In the genomic region with DNA sequence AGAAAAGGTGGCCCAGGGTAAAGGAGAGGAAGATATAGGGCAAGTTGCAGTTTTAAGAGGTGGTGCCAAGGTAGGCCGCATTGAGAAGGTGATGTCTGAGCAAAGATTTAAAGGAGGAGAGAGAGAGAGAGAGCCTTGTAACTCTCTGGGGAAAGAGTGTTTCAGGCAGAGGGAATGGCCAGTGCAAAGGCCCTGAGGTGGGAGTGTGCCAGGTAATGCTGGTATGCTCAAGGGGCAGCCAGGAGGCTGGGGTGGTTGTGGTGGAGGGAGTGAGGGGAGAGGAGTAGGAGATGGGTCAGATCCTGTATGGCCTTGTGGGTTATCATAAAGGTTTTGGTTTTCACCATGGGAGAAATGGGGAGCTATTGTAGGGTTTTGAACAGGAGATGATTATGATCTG, we compare ENCODE assay signal across 19 cellular contexts. TPM values are rescaled to one million over a fixed set of nuclear protein-coding genes. Genes with fewer than 3 reads are reported as not detected.
DNase-seq lines count a peak whose midpoint lies in the region; ATAC-seq lines count a peak whose summit lies in the region.
"Had no signal": no experiment of that assay in that cellular context is flagged by ENCODE, and none has a peak within 500 bp of the region (broad histone marks: within the 10 kb centered on the region; RNA-seq: fewer than 3 reads in every experiment).

No MANE protein-coding gene starts in this region.

- H3K27ac ChIP-seq in CD8-positive, alpha-beta memory T cell (ENCODE audit: low read depth, low read length) = no peak overlapping the region
- H3K27ac ChIP-seq: HL-60 had no signal

- H3K4me1 Mint-ChIP-seq in CD8-positive, alpha-beta memory T cell = peaks cover 21 to 28% (median 24%) of the 10 kb centered on the region in 3 donors
- H3K4me1 Mint-ChIP-seq in T-helper 17 cell = peaks cover 22% of the 10 kb centered on the region
- H3K4me1 Mint-ChIP-seq in stimulated activated effector memory CD8-positive, alpha-beta T cell treated with anti-CD3 and anti-CD28 coated beads, Interleukin-12 subunit alpha, Interleukin-12 subunit beta, amount 100 ng/mL, for 72 hours = peaks cover 19% of the 10 kb centered on the region
- H3K4me1 Mint-ChIP-seq: CD14-positive monocyte had no signal

- peak overlapping the region; percentile 74 to 80 for H3K27ac Mint-ChIP-seq in activated naive CD4-positive, alpha-beta T cell treated with anti-CD3 and anti-CD28 coated beads, Interleukin-2, amount 50 U/mL, for 72 hours
- H3K27ac Mint-ChIP-seq in CD8-positive, alpha-beta memory T cell = peak overlapping the region in 6 of 8 donors; percentile 21 to 94 (median 72)
- peak overlapping the region; percentile 79 for H3K27ac Mint-ChIP-seq in T-helper 17 cell
- H3K27ac Mint-ChIP-seq in stimulated activated effector memory CD8-positive, alpha-beta T cell treated with anti-CD3 and anti-CD28 coated beads, Interleukin-12 subunit alpha, Interleukin-12 subunit beta, amount 100 ng/mL, for 72 hours = peak overlapping the region; percentile 71

- H3K9me3 Mint-ChIP-seq in activated naive CD4-positive, alpha-beta T cell treated with anti-CD3 and anti-CD28 coated beads, Interleukin-2, amount 50 U/mL, for 72 hours = no peaks in the 10 kb centered on the region
- H3K9me3 Mint-ChIP-seq in CD8-positive, alpha-beta memory T cell = no peaks in the 10 kb centered on the region
- no peaks in the 10 kb centered on the region for H3K9me3 Mint-ChIP-seq in stimulated activated effector memory CD8-positive, alpha-beta T cell treated with anti-CD3 and anti-CD28 coated beads, Interleukin-12 subunit alpha, Interleukin-12 subunit beta, amount 100 ng/mL, for 72 hours

- POLR2A ChIA-PET in CD8-positive, alpha-beta memory T cell (lab: Charles Lee) = no interaction called here

- peak overlapping the region in 1 of 7 donors; percentile 30 for H3K4me3 Mint-ChIP-seq in CD8-positive, alpha-beta memory T cell
- H3K4me3 Mint-ChIP-seq in T-helper 17 cell = no peak overlapping the region
- H3K4me3 Mint-ChIP-seq in stimulated activated effector memory CD8-positive, alpha-beta T cell treated with anti-CD3 and anti-CD28 coated beads, Interleukin-12 subunit alpha, Interleukin-12 subunit beta, amount 100 ng/mL, for 72 hours = no peak overlapping the region
- H3K4me3 Mint-ChIP-seq: CD14-positive monocyte had no signal

- H3K36me3 Mint-ChIP-seq in activated naive CD4-positive, alpha-beta T cell treated with anti-CD3 and anti-CD28 coated beads, Interleukin-2, amount 50 U/mL, for 72 hours = peaks cover 14 to 42% of the 10 kb centered on the region in 2 donors
- peaks cover 3 to 51% (median 21%) of the 10 kb centered on the region in 3 donors for H3K36me3 Mint-ChIP-seq in CD8-positive, alpha-beta memory T cell
- H3K36me3 Mint-ChIP-seq in T-helper 17 cell (ENCODE audit: low read depth) = peaks cover 8% of the 10 kb centered on the region
- H3K36me3 Mint-ChIP-seq in stimulated activated effector memory CD8-positive, alpha-beta T cell treated with anti-CD3 and anti-CD28 coated beads, Interleukin-12 subunit alpha, Interleukin-12 subunit beta, amount 100 ng/mL, for 72 hours = peaks cover 82% of the 10 kb centered on the region

- no peaks in the 10 kb centered on the region for H3K27me3 Mint-ChIP-seq in CD8-positive, alpha-beta memory T cell
- no peaks in the 10 kb centered on the region for H3K27me3 Mint-ChIP-seq in T-helper 17 cell

- H3K4me3 ChIP-seq in CD8-positive, alpha-beta memory T cell (ENCODE audit: low read length) = no peak overlapping the region

- CTCF ChIA-PET in CD8-positive, alpha-beta memory T cell (lab: Charles Lee) = interaction anchor here (0.6 kb wide), 1 partner anchor 76 kb away, joined by 3 read pairs; no protein-coding TSS in a partner anchor

- no peak for DNase-seq in activated naive CD4-positive, alpha-beta T cell treated with anti-CD3 and anti-CD28 coated beads, Interleukin-2, amount 50 U/mL, for 72 hours (ENCODE audit: low spot score in 2 of 2)
- DNase-seq in activated naive CD4-positive, alpha-beta T cell treated with anti-CD3 and anti-CD28 coated beads, Interleukin-2, amount 50 U/mL, for 16 hours = no peak
- DNase-seq in CD8-positive, alpha-beta memory T cell = no peak
- no peak for DNase-seq in T-helper 17 cell
- no peak for DNase-seq in stimulated activated effector memory CD8-positive, alpha-beta T cell treated with anti-CD3 and anti-CD28 coated beads, Interleukin-12 subunit alpha, Interleukin-12 subunit beta, amount 100 ng/mL, for 72 hours (ENCODE audit: low spot score in 2 of 2)
- DNase-seq in stimulated activated CD4-positive, alpha-beta T cell treated with anti-CD3 and anti-CD28 coated beads, Interleukin-4, amount 100 ng/mL, for 24 hours = no peak
- DNase-seq: COR-L47, DMS 273 treated with DMSO at 0.1 percent for 48 hours, DND-41, IMR-90, NCI-H1417 treated with DMSO at 0.1 percent for 48 hours, NCI-H187 treated with DMSO at 0.1 percent for 48 hours, NCI-H2227 treated with DMSO at 0.1 percent for 48 hours, NCI-H510A treated with DMSO at 0.1 percent for 48 hours, NCI-H774 had no signal

- H3K4me1 ChIP-seq in CD8-positive, alpha-beta memory T cell (ENCODE audit: insufficient read depth, low read length) = peaks cover 15% of the 10 kb centered on the region

- ATAC-seq in activated naive CD4-positive, alpha-beta T cell treated with anti-CD3 and anti-CD28 coated beads, Interleukin-2, amount 50 U/mL, for 72 hours = no peak
- ATAC-seq in T-helper 17 cell = no peak
- ATAC-seq in stimulated activated effector memory CD8-positive, alpha-beta T cell treated with anti-CD3 and anti-CD28 coated beads, Interleukin-12 subunit alpha, Interleukin-12 subunit beta, amount 100 ng/mL, for 72 hours = no peak
- ATAC-seq in HG02852 (IDR thresholded peaks at IDR 0.05; ENCODE audit: unreplicated experiment) = no peak
- ATAC-seq: Right ventricle myocardium inferior had no signal

- peaks cover 24% of the 10 kb centered on the region for H3K36me3 ChIP-seq in CD8-positive, alpha-beta memory T cell (ENCODE audit: insufficient read depth, low read length)

- H3K9me3 ChIP-seq in CD8-positive, alpha-beta memory T cell (ENCODE audit: low read length) = no peaks in the 10 kb centered on the region
- H3K9me3 ChIP-seq in T-helper 17 cell (ENCODE audit: control insufficient read depth, low read length, poor library complexity, severe bottlenecking) = no peaks in the 10 kb centered on the region

- no peaks in the 10 kb centered on the region for H3K27me3 ChIP-seq in CD8-positive, alpha-beta memory T cell (ENCODE audit: insufficient read depth, low read length, poor library complexity, severe bottlenecking)

RNA-seq across cellular contexts. Expression of gene MCCC2, which starts 9.9 kb away (rescaled TPM):
- total RNA-seq in activated naive CD4-positive, alpha-beta T cell treated with anti-CD3 and anti-CD28 coated beads, Interleukin-2, amount 50 U/mL, for 72 hours = 10 to 100 TPM; 55.0 to 57.6 TPM
- 10 to 100 TPM; 62.8 to 63.8 TPM for total RNA-seq in CD8-positive, alpha-beta memory T cell
- polyA plus RNA-seq in CD8-positive, alpha-beta memory T cell = 26.0 TPM
- 10 to 100 TPM; 27.9 to 30.1 TPM for total RNA-seq in T-helper 17 cell
